In genomic region chr11:23540101-23540561, GRCh38 we compare ENCODE assay signal across 8 cellular contexts.
DNase-seq lines count a peak whose midpoint lies in the region; ATAC-seq and TF ChIP-seq lines count a peak whose summit lies in the region.

No MANE protein-coding gene starts in this region.

- H3K4me3 ChIP-seq in mesenchymal stem cell (ENCODE audit: insufficient read depth in 1 of 2, low read depth in 1 of 2, low read length in 2 of 2): no peak overlapping the region

- H2BK12ac ChIP-seq in mesenchymal stem cell (ENCODE audit: low read length in 2 of 2): no peak overlapping the region

- DNase-seq in GM10248 (ENCODE audit: extremely low spot score) (peak; percentile 51), NCI-H526 treated with DMSO at 0.1 percent for 48 hours (lab: John Stamatoyannopoulos, UW) (peak; percentile 73), chondrocyte (ENCODE audit: low spot score) (no peak), mesenchymal stem cell (peak; percentile 53)
- no peak for DNase-seq in NK-92 treated with Interleukin-12 subunit alpha and Interleukin-12 subunit beta, amount 100 ng/mL, for 24 hours (lab: John Stamatoyannopoulos, UW)
- DNase-seq in activated naive CD4-positive, alpha-beta T cell treated with anti-CD3 and anti-CD28 coated beads, Interleukin-2, amount 10 ng/mL, durations not matched to agents 7 days and 5 days: no peak

- no peak overlapping the region for H3K27ac ChIP-seq in mesenchymal stem cell (ENCODE audit: low read length, poor library complexity, severe bottlenecking)

- peaks cover 4% of the 10 kb centered on the region for H3K4me1 ChIP-seq in mesenchymal stem cell (ENCODE audit: control insufficient read depth, insufficient read depth, low read depth, low read length)

- no peaks in the 10 kb centered on the region for H3K27me3 ChIP-seq in mesenchymal stem cell (ENCODE audit: control insufficient read depth in 1 of 2, insufficient read depth in 1 of 2, low read length in 2 of 2)

- no peaks in the 10 kb centered on the region for H3K36me3 ChIP-seq in mesenchymal stem cell (ENCODE audit: control insufficient read depth in 1 of 2, insufficient read depth in 2 of 2, low read depth in 1 of 2, low read length in 2 of 2)

- no peak overlapping the region for H3K23ac ChIP-seq in mesenchymal stem cell (ENCODE audit: low read length in 2 of 2)

- peaks cover 4% of the 10 kb centered on the region for H3K36me3 Mint-ChIP-seq in chondrocyte (ENCODE audit: low read depth)
- no peaks in the 10 kb centered on the region for H3K36me3 Mint-ChIP-seq in activated naive CD4-positive, alpha-beta T cell treated with anti-CD3 and anti-CD28 coated beads, Interleukin-2, amount 10 ng/mL, durations not matched to agents 7 days and 5 days

- POLR2A ChIA-PET in GM10248 (lab: Yijun Ruan, JAX): no interaction called here

- no peak overlapping the region for H3K14ac ChIP-seq in mesenchymal stem cell (ENCODE audit: low read length in 2 of 2)

- H4K91ac ChIP-seq in mesenchymal stem cell (ENCODE audit: low read length): no peak overlapping the region

- no peak overlapping the region for H3K4ac ChIP-seq in mesenchymal stem cell (ENCODE audit: low read depth in 1 of 2, low read length in 2 of 2)

- no peaks in the 10 kb centered on the region for H3K27me3 Mint-ChIP-seq in chondrocyte (ENCODE audit: low read depth)
- H3K27me3 Mint-ChIP-seq in activated naive CD4-positive, alpha-beta T cell treated with anti-CD3 and anti-CD28 coated beads, Interleukin-2, amount 10 ng/mL, durations not matched to agents 7 days and 5 days: no peaks in the 10 kb centered on the region

- peak overlapping the region; percentile 57 for H3K9ac ChIP-seq in mesenchymal stem cell (ENCODE audit: low read length)

- no peaks in the 10 kb centered on the region for H3K79me1 ChIP-seq in mesenchymal stem cell (replicated peaks; ENCODE audit: low read length, poor library complexity, severe bottlenecking)

- no peak overlapping the region for H4K8ac ChIP-seq in mesenchymal stem cell (ENCODE audit: low read length)

- H3K4me2 ChIP-seq in mesenchymal stem cell (ENCODE audit: low read length, poor library complexity, severe bottlenecking): peak overlapping the region; percentile 57

- no peak overlapping the region for H3K4me3 Mint-ChIP-seq in chondrocyte (ENCODE audit: unreplicated experiment)
- no peak overlapping the region for H3K4me3 Mint-ChIP-seq in activated naive CD4-positive, alpha-beta T cell treated with anti-CD3 and anti-CD28 coated beads, Interleukin-2, amount 10 ng/mL, durations not matched to agents 7 days and 5 days

- CTCF ChIA-PET in GM10248 (lab: Yijun Ruan, JAX): interaction anchor here (0.7 to 2.6 kb wide), 28 partner anchors 9 to 1550 kb away, joined by 3 to 50 read pairs (median 4); no protein-coding TSS in a partner anchor
- CTCF ChIA-PET in activated naive CD4-positive, alpha-beta T cell treated with anti-CD3 and anti-CD28 coated beads, Interleukin-2, amount 10 ng/mL, durations not matched to agents 7 days and 5 days (lab: Charles Lee): interaction anchor here (1.1 kb wide), 1 partner anchor 14 kb away, joined by 3 read pairs; no protein-coding TSS in a partner anchor

- H2BK120ac ChIP-seq in mesenchymal stem cell (ENCODE audit: low read depth, low read length): no peak overlapping the region

- peaks cover 10% of the 10 kb centered on the region for H3K9me3 Mint-ChIP-seq in chondrocyte (ENCODE audit: low read depth)
- H3K9me3 Mint-ChIP-seq in activated naive CD4-positive, alpha-beta T cell treated with anti-CD3 and anti-CD28 coated beads, Interleukin-2, amount 10 ng/mL, durations not matched to agents 7 days and 5 days: no peaks in the 10 kb centered on the region

- no peak overlapping the region for H2AK5ac ChIP-seq in mesenchymal stem cell (ENCODE audit: low read length, severe bottlenecking)

- peak; percentile 73 for TF ChIP-seq CTCF in GM10248 (IDR thresholded peaks at IDR 0.05; ENCODE audit: control extremely low read depth, extremely low read depth, low read depth, missing control alignments)
- peak; percentile 87 for TF ChIP-seq CTCF in chondrocyte (IDR thresholded peaks at IDR 0.05)

- no peak overlapping the region for H3K27ac Mint-ChIP-seq in chondrocyte (ENCODE audit: unreplicated experiment)
- no peak overlapping the region for H3K27ac Mint-ChIP-seq in activated naive CD4-positive, alpha-beta T cell treated with anti-CD3 and anti-CD28 coated beads, Interleukin-2, amount 10 ng/mL, durations not matched to agents 7 days and 5 days

- WGBS in mesenchymal stem cell: 7% methylated on average over 6 of the region's 8 CpGs

- peaks cover 22% of the 10 kb centered on the region for H3K4me1 Mint-ChIP-seq in chondrocyte (ENCODE audit: low read depth)
- no peaks in the 10 kb centered on the region for H3K4me1 Mint-ChIP-seq in activated naive CD4-positive, alpha-beta T cell treated with anti-CD3 and anti-CD28 coated beads, Interleukin-2, amount 10 ng/mL, durations not matched to agents 7 days and 5 days

- H2AFZ ChIP-seq in mesenchymal stem cell (ENCODE audit: low read depth, low read length): no peak overlapping the region

- H3K9me3 ChIP-seq in mesenchymal stem cell (ENCODE audit: control insufficient read depth, low read length): no peaks in the 10 kb centered on the region

- ATAC-seq in GM21360 (IDR thresholded peaks at IDR 0.05; ENCODE audit: unreplicated experiment) (peak; percentile 92), HG03442 (IDR thresholded peaks at IDR 0.05; ENCODE audit: unreplicated experiment) (peak; percentile 87)

- no peak overlapping the region for H2BK5ac ChIP-seq in mesenchymal stem cell (ENCODE audit: low read depth, low read length, poor library complexity, severe bottlenecking)

- no peak overlapping the region for H3K18ac ChIP-seq in mesenchymal stem cell (ENCODE audit: low read depth in 1 of 2, low read length in 2 of 2)

- no peak overlapping the region for H2BK15ac ChIP-seq in mesenchymal stem cell (ENCODE audit: low read depth, poor library complexity, severe bottlenecking)

Comparison
In these comparisons a context has a peak if more than half of its experiments do, and no peak if none do; other contexts are left out.
1. DNase-seq: peak in GM10248 (single experiment), NCI-H526 treated with DMSO at 0.1 percent for 48 hours (single experiment) and mesenchymal stem cell (single experiment); none in chondrocyte (single experiment), NK-92 treated with Interleukin-12 subunit alpha and Interleukin-12 subunit beta, amount 100 ng/mL, for 24 hours (single experiment) and activated naive CD4-positive, alpha-beta T cell treated with anti-CD3 and anti-CD28 coated beads, Interleukin-2, amount 10 ng/mL, durations not matched to agents 7 days and 5 days (single experiment).